ENCODE assay signal across 1 cellular context in the genomic region with DNA sequence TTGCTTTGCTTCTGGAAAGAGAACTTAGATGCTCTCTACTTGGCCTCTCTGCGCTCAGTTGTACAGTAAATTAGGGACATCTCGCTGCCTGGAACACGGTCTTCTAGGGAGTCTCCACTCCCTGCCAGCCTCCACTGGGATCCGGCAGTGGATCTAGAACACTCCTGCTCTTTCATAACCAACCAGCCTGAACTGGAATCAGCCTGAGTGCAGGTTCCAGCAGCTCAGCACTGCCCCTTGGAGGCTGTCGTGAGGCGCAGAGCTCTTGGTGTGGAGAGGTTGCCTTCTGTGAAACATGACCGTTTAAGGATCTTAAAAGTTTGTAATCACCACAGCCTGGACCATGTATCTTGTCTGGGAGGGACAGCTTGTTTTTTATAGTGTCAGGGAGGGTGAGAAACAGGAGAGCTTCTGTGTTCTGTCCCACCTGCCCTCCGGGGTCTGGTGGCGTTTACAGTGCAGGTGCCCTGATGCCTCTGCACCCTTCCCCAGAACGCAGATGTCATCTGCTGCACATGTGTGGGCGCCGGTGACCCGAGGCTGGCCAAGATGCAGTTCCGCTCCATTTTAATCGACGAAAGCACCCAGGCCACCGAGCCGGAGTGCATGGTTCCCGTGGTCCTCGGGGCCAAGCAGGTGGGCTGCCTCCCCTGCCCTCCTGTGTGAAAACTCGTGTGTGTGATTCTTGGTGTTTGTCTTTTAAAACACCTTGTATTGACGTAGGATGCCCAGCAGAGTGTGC.
TF ChIP-seq lines count a peak whose summit lies in the region.

No MANE protein-coding gene starts in this region.

TF ChIP-seq in HepG2, 621 proteins besides CTCF, POLR2A, EP300 and RAD21:
- TF ChIP-seq CEBPG (CRISPR knock-in tag; IDR thresholded peaks at IDR 0.05) (0 out of 2 replicates have a peak, but pooled peaks have one; percentile 12), ZNF10 (CRISPR knock-in tag; IDR thresholded peaks at IDR 0.05; ENCODE audit: borderline replicate concordance, low read depth) (no peak), STAG1 (CRISPR knock-in tag; IDR thresholded peaks at IDR 0.05) (peak; percentile 63)
- TF ChIP-seq, protein P1, sequence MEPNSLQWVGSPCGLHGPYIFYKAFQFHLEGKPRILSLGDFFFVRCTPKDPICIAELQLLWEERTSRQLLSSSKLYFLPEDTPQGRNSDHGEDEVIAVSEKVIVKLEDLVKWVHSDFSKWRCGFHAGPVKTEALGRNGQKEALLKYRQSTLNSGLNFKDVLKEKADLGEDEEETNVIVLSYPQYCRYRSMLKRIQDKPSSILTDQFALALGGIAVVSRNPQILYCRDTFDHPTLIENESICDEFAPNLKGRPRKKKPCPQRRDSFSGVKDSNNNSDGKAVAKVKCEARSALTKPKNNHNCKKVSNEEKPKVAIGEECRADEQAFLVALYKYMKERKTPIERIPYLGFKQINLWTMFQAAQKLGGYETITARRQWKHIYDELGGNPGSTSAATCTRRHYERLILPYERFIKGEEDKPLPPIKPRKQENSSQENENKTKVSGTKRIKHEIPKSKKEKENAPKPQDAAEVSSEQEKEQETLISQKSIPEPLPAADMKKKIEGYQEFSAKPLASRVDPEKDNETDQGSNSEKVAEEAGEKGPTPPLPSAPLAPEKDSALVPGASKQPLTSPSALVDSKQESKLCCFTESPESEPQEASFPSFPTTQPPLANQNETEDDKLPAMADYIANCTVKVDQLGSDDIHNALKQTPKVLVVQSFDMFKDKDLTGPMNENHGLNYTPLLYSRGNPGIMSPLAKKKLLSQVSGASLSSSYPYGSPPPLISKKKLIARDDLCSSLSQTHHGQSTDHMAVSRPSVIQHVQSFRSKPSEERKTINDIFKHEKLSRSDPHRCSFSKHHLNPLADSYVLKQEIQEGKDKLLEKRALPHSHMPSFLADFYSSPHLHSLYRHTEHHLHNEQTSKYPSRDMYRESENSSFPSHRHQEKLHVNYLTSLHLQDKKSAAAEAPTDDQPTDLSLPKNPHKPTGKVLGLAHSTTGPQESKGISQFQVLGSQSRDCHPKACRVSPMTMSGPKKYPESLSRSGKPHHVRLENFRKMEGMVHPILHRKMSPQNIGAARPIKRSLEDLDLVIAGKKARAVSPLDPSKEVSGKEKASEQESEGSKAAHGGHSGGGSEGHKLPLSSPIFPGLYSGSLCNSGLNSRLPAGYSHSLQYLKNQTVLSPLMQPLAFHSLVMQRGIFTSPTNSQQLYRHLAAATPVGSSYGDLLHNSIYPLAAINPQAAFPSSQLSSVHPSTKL (CRISPR knock-in tag; IDR thresholded peaks at IDR 0.05), result no peak
